ENCODE assay signal across 8 cellular contexts in the genomic region with DNA sequence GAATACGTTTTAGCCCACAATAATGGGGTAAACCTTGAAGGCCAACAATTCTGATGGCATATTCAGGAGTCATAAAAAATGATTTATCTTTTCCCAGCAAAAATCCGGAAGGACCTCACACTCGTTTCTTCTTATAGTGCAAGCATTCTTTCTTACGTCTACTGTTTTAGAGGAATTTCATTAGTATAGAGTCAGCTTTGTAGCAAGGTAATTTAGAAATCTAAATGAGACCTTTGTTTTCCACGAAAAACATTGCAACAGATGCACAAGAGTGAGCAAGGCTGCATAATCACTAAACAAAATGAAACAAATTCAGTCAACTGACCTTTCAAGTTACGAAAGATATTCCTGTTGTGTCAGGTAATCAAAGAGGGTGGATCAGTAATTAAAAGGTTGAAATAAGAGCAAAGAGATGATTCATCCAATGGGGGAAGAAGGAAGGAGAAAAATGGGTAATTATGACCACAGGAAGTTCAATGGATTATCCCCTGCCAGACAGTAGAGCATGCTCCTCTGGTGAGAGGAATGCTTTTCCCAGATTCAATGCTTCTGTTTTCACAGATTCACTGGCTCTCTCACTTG. TPM values are rescaled to one million over a fixed set of nuclear protein-coding genes. Genes with fewer than 3 reads are reported as not detected.
DNase-seq lines count a peak whose midpoint lies in the region; ATAC-seq, FAIRE-seq and TF ChIP-seq lines count a peak whose summit lies in the region.

No MANE protein-coding gene starts in this region.

- peaks cover 2% of the 10 kb centered on the region for H4K20me1 ChIP-seq in GM12878 (ENCODE audit: control insufficient read depth, insufficient read depth)

- TSS peak; percentile 86 for BruUV-seq in GM12878 (replicated peaks; lab: Mats Ljungman, UMichigan)

- TF ChIP-seq RAD21 in GM12878 (IDR thresholded peaks at IDR 0.05; ENCODE audit: insufficient read depth, low read depth, low read length), result no peak

- peaks cover 44% of the 10 kb centered on the region for H3K79me2 ChIP-seq in GM12878 (ENCODE audit: control insufficient read depth, insufficient read depth, low read length)

- H3K36me3 ChIP-seq in GM12878 (ENCODE audit: control insufficient read depth in 2 of 2, insufficient read depth in 2 of 2, low read length in 1 of 2) (no peaks in the 10 kb centered on the region), mesodermal cell (ENCODE audit: control insufficient read depth, insufficient read depth, low read length) (peaks cover 15% of the 10 kb centered on the region)

- no peaks in the 10 kb centered on the region; the same call in 1 of the 3 replicates for H3K9me3 ChIP-seq in GM12878 (replicated peaks; ENCODE audit: control insufficient read depth, insufficient read depth, low read length)
- H3K9me3 ChIP-seq in mesodermal cell (ENCODE audit: control insufficient read depth, low read length), result no peaks in the 10 kb centered on the region

- H3K4me1 ChIP-seq in GM12878 (ENCODE audit: control insufficient read depth, insufficient read depth, low read length) (peaks cover 13% of the 10 kb centered on the region; the same call in 1 of the 2 replicates), mesodermal cell (ENCODE audit: control insufficient read depth, insufficient read depth, low read length, poor library complexity, severe bottlenecking) (peaks cover 11% of the 10 kb centered on the region)

- POLR2A ChIA-PET in GM12878 (lab: Charles Lee), result interaction anchor here (1.1 to 6.8 kb wide), 2 partner anchors 24 to 41 kb away, joined by 3 to 36 read pairs; partner anchors contain the start of gene NRAS

- 26% methylated on average over 6 of the region's 6 CpGs for WGBS in GM12878 (ENCODE audit: insufficient coverage, insufficient replicate concordance, low lambda C conversion rate, missing lambda C conversion rate)
- 50 to 100% methylated on average over 1 to 2 of the region's 6 CpGs for WGBS in mesodermal cell (ENCODE audit: insufficient coverage in 2 of 2), 2 experiments

- CTCF ChIA-PET in GM12878 (lab: Yijun Ruan, JAX), result interaction anchor here (1.1 kb wide), 1 partner anchor 11 kb away, joined by 3 read pairs; no protein-coding TSS in a partner anchor

- in situ Hi-C loops in GM12878 (cut with MboI), result no loop called here

- SMC1A ChIA-PET in GM12878 (lab: Charles Lee; ENCODE audit: uncharacterized antibody, unreplicated experiment), result no interaction called here

- no peak for FAIRE-seq in GM12878 (lab: Jason Lieb, UNC)

- H3K4me2 ChIP-seq in GM12878 (ENCODE audit: control insufficient read depth, insufficient read depth), result peak overlapping the region; percentile 48

- ATAC-seq in GM12878 (no peak), GM18858 (IDR thresholded peaks at IDR 0.05; ENCODE audit: unreplicated experiment) (no peak), HG02981 (IDR thresholded peaks at IDR 0.05; ENCODE audit: unreplicated experiment) (no peak), HG03354 (IDR thresholded peaks at IDR 0.05; ENCODE audit: poor library complexity, severe bottlenecking, unreplicated experiment) (no peak)

- RAD21 ChIA-PET in GM12878 (lab: Charles Lee; ENCODE audit: unreplicated experiment), result interaction anchor here (0.9 kb wide), 1 partner anchor 43 kb away, joined by 3 read pairs; no protein-coding TSS in a partner anchor

- no peak for TF ChIP-seq EP300 in GM12878 (IDR thresholded peaks at IDR 0.05; ENCODE audit: borderline replicate concordance in 1 of 2, control insufficient read depth in 1 of 2, low read depth in 2 of 2, low read length in 2 of 2)

- TF ChIP-seq POLR2A in GM12878 (IDR thresholded peaks at IDR 0.05; ENCODE audit: low read depth, low read length), result no peak

- H2AFZ ChIP-seq in GM12878 (ENCODE audit: control insufficient read depth, low read depth, low read length), result peak overlapping the region; percentile 91

- H3K27me3 ChIP-seq in GM12878 (replicated peaks in 1 of 2; ENCODE audit: control insufficient read depth in 2 of 2, insufficient read depth in 2 of 2, low read length in 1 of 2), result no peaks in the 10 kb centered on the region

- peak overlapping the region; percentile 99 for H3K27ac ChIP-seq in GM12878 (ENCODE audit: control insufficient read depth, insufficient read depth)
- peak overlapping the region; percentile 100 for H3K27ac ChIP-seq in mesodermal cell (ENCODE audit: low read depth, low read length, severe bottlenecking)

- H3K4me3 ChIP-seq in GM12878 (peak overlapping the region; percentile 96), mesodermal cell (ENCODE audit: extremely low read depth, insufficient read depth, low read length, poor library complexity, severe bottlenecking) (peak overlapping the region; percentile 99)

- no peak for TF ChIP-seq CTCF in GM12878 (IDR thresholded peaks at IDR 0.05 in 2 of 3, conservative IDR thresholded peaks at IDR 0.05 in 1 of 3; ENCODE audit: control insufficient read depth in 2 of 3, extremely low read depth in 1 of 3, insufficient read depth in 1 of 3, low read depth in 3 of 3, low read length in 3 of 3)

- DNase-seq in COLO829 (ENCODE audit: low spot score), result peak; percentile 43
- DNase-seq in KG1 (lab: John Stamatoyannopoulos, UW), result peak; percentile 59
- DNase-seq in GM12878 (ENCODE audit: low read depth, low spot score), result no peak
- DNase-seq in activated CD8-positive, alpha-beta memory T cell treated with anti-CD3 and anti-CD28 coated beads for 24 hours, result no peak

- intact Hi-C loops in GM12878 (cut with micrococcal nuclease; ENCODE audit: unreplicated experiment), result loop anchor here (1.0 to 5.0 kb wide), 2 partner anchors 22 to 246 kb away; partner anchors contain the start of genes SIKE1 and TRIM33

- peak overlapping the region; percentile 100 for H3K9ac ChIP-seq in GM12878 (ENCODE audit: control insufficient read depth, insufficient read depth, low read length)

TF ChIP-seq in GM12878, 131 proteins besides CTCF, POLR2A, EP300 and RAD21 (continues in another document):
- no peak for TF ChIP-seq SIN3A (IDR thresholded peaks at IDR 0.05; ENCODE audit: low read depth, low read length)

RNA-seq across cellular contexts. Expression of gene CSDE1, which starts 0.6 kb away (rescaled TPM):
- total RNA-seq in GM12878 (2013; cell fraction: nucleolus; rRNA removed), result 277 and 287 TPM in 2 replicates
- total RNA-seq in GM12878 (2014; rRNA removed) (263 and 310 TPM in 2 replicates), GM12878 (2014; rRNA removed; fragmentation: Illumina TruSeq; extraction: Trizol) (390 and 393 TPM in 2 replicates), GM12878 (2021) (389 and 404 TPM in 2 replicates)
- polyA plus RNA-seq in GM12878 (2011; ENCODE audit: low read depth), result 269 TPM
- polyA plus RNA-seq in GM12878 (2011; rRNA removed) (294 and 451 TPM in 2 replicates), GM12878 (2014; fragmentation: Illumina TruSeq; extraction: Trizol) (321 and 392 TPM in 2 replicates), GM12878 (2014; fragmentation: Nextera tagmentation; extraction: Ambion mirVana) (100 to 1,000 TPM; 130 to 143 TPM), GM12878 (2014; rRNA removed) (160 and 185 TPM in 2 replicates), GM12878 (2016; fragmentation: Nextera tagmentation; extraction: Ambion mirVana) (100 to 1,000 TPM; 226 to 229 TPM)
- polyA plus RNA-seq in GM12878 (2011; cell fraction: cytosol; rRNA removed), result 156 and 178 TPM in 2 replicates
- 187 and 204 TPM in 2 replicates for polyA plus RNA-seq in GM12878 (2011; cell fraction: nucleus; rRNA removed)
- 377 and 799 TPM in 2 replicates for polyA plus RNA-seq in GM12878 (2012)
- polyA minus RNA-seq in GM12878 (2011; rRNA and poly(A)+ RNA removed), result 448 and 740 TPM in 2 replicates
- polyA minus RNA-seq in GM12878 (2011; cell fraction: cytosol; rRNA and poly(A)+ RNA removed), result 142 and 182 TPM in 2 replicates
- polyA minus RNA-seq in GM12878 (2011; cell fraction: nucleus; rRNA and poly(A)+ RNA removed), result 86.4 and 110 TPM in 2 replicates
- polyA plus RNA-seq in mesodermal cell (2013, experiment 1 of 2), result 445 TPM
- polyA plus RNA-seq in mesodermal cell (2013, experiment 2 of 2), result 430 TPM

RNA-seq across cellular contexts. Expression of gene SIKE1, which starts 22.1 kb away (rescaled TPM):
- 46.3 and 57.4 TPM in 2 replicates for total RNA-seq in GM12878 (2013; cell fraction: nucleolus; rRNA removed)
- total RNA-seq in GM12878 (2014; rRNA removed) (67.0 and 71.3 TPM in 2 replicates), GM12878 (2014; rRNA removed; fragmentation: Illumina TruSeq; extraction: Trizol) (34.3 and 35.6 TPM in 2 replicates), GM12878 (2021) (43.3 and 45.1 TPM in 2 replicates)
- polyA plus RNA-seq in GM12878 (2011; ENCODE audit: low read depth), result 24.4 TPM
- polyA plus RNA-seq in GM12878 (2011; rRNA removed) (47.7 and 78.7 TPM in 2 replicates), GM12878 (2014; fragmentation: Illumina TruSeq; extraction: Trizol) (23.3 and 27.7 TPM in 2 replicates), GM12878 (2014; fragmentation: Nextera tagmentation; extraction: Ambion mirVana) (10 to 100 TPM; 10.4 to 12.8 TPM), GM12878 (2014; rRNA removed) (51.6 and 55.3 TPM in 2 replicates), GM12878 (2016; fragmentation: Nextera tagmentation; extraction: Ambion mirVana) (10 to 100 TPM; 59.0 to 60.3 TPM)
- 25.1 and 46.3 TPM in 2 replicates for polyA plus RNA-seq in GM12878 (2011; cell fraction: cytosol; rRNA removed)
- 30.5 and 31.1 TPM in 2 replicates for polyA plus RNA-seq in GM12878 (2011; cell fraction: nucleus; rRNA removed)
- polyA plus RNA-seq in GM12878 (2012), result 36.9 and 42.6 TPM in 2 replicates
- 37.4 and 48.7 TPM in 2 replicates for polyA minus RNA-seq in GM12878 (2011; rRNA and poly(A)+ RNA removed)
- 11.4 and 22.7 TPM in 2 replicates for polyA minus RNA-seq in GM12878 (2011; cell fraction: cytosol; rRNA and poly(A)+ RNA removed)
- 24.5 and 46.3 TPM in 2 replicates for polyA minus RNA-seq in GM12878 (2011; cell fraction: nucleus; rRNA and poly(A)+ RNA removed)
- polyA plus RNA-seq in mesodermal cell (2013, experiment 1 of 2), result 49.7 TPM
- 47.6 TPM for polyA plus RNA-seq in mesodermal cell (2013, experiment 2 of 2)

RNA-seq across cellular contexts. Expression of gene NRAS, which starts 41.8 kb away (rescaled TPM):
- 18.4 and 19.1 TPM in 2 replicates for total RNA-seq in GM12878 (2013; cell fraction: nucleolus; rRNA removed)
- 65.7 and 81.7 TPM in 2 replicates for total RNA-seq in GM12878 (2014; rRNA removed)
- total RNA-seq in GM12878 (2014; rRNA removed; fragmentation: Illumina TruSeq; extraction: Trizol), result 71.3 and 72.0 TPM in 2 replicates
- total RNA-seq in GM12878 (2021), result 48.6 and 49.9 TPM in 2 replicates
- polyA plus RNA-seq in GM12878 (2011; ENCODE audit: low read depth), result 22.8 TPM
- polyA plus RNA-seq in GM12878 (2011; rRNA removed), result 73.2 and 110 TPM in 2 replicates
- polyA plus RNA-seq in GM12878 (2011; cell fraction: cytosol; rRNA removed), result 28.8 and 36.8 TPM in 2 replicates
- 11.9 and 13.6 TPM in 2 replicates for polyA plus RNA-seq in GM12878 (2011; cell fraction: nucleus; rRNA removed)
- polyA plus RNA-seq in GM12878 (2012), result 36.8 and 37.2 TPM in 2 replicates
- polyA plus RNA-seq in GM12878 (2014; fragmentation: Illumina TruSeq; extraction: Trizol), result 67.0 and 91.3 TPM in 2 replicates
- polyA plus RNA-seq in GM12878 (2014; fragmentation: Nextera tagmentation; extraction: Ambion mirVana), result 10 to 100 TPM; 31.7 to 33.0 TPM
- polyA plus RNA-seq in GM12878 (2014; rRNA removed), result 31.6 and 36.7 TPM in 2 replicates
- 10 to 100 TPM; 66.7 to 68.1 TPM for polyA plus RNA-seq in GM12878 (2016; fragmentation: Nextera tagmentation; extraction: Ambion mirVana)
- 70.7 and 94.7 TPM in 2 replicates for polyA minus RNA-seq in GM12878 (2011; rRNA and poly(A)+ RNA removed)
- 29.0 and 32.0 TPM in 2 replicates for polyA minus RNA-seq in GM12878 (2011; cell fraction: cytosol; rRNA and poly(A)+ RNA removed)
- polyA minus RNA-seq in GM12878 (2011; cell fraction: nucleus; rRNA and poly(A)+ RNA removed), result 8.9 and 12.2 TPM in 2 replicates
- polyA plus RNA-seq in mesodermal cell (2013, experiment 1 of 2), result 74.7 TPM
- 79.1 TPM for polyA plus RNA-seq in mesodermal cell (2013, experiment 2 of 2)

Comparison
In these comparisons a context has a peak if more than half of its experiments do, and no peak if none do; other contexts are left out.
1. DNase-seq: peak in COLO829 (single experiment) and KG1 (single experiment); none in GM12878 (single experiment) and activated CD8-positive, alpha-beta memory T cell treated with anti-CD3 and anti-CD28 coated beads for 24 hours (single experiment).